In genomic region chr13:40770934-40771618, GRCh38 we compare ENCODE assay signal across 8 cellular contexts. TPM values are rescaled to one million over a fixed set of nuclear protein-coding genes. Genes with fewer than 3 reads are reported as not detected.
A peak's percentile ranks its signal among the peaks of the same experiment; 100 is the strongest.
DNase-seq lines count a peak whose midpoint lies in the region; ATAC-seq, FAIRE-seq and TF ChIP-seq lines count a peak whose summit lies in the region.

Gene MRPS31, minus strand, starts transcription at chr13:40771190. Its CDS starts 54 bp downstream, at chr13:40771136.

- CTCF ChIA-PET in HepG2 (lab: Yijun Ruan, JAX; ENCODE audit: low intra/inter-chr PET ratio, low total read pairs): no interaction called here

- no peaks in the 10 kb centered on the region; a peak in 1 of 5 replicates for H3K27me3 ChIP-seq in HepG2 (ENCODE audit: control insufficient read depth in 1 of 2, insufficient read depth in 2 of 2, low read length in 2 of 2)

- intact Hi-C loops in HepG2 (cut with micrococcal nuclease; ENCODE audit: unreplicated experiment): loop anchor here (2.0 to 5.0 kb wide), 2 partner anchors 16 to 104 kb away; partner anchors contain the start of gene FOXO1

- FAIRE-seq in HepG2 (lab: Jason Lieb, UNC): peak; percentile 95

- peak within 1 kb of the TSS; percentile 74 for H3K27ac ChIP-seq in HepG2 (ENCODE audit: extremely low read length, insufficient read depth, low read length)

- H3K36me3 ChIP-seq in HepG2 (replicated peaks in 1 of 2; ENCODE audit: control insufficient read depth in 1 of 2, insufficient read depth in 2 of 2, low read length in 2 of 2): peaks cover 0 to 7% of the 10 kb centered on the region in 2 experiments; a peak in 2 of 5 replicates

- no peaks in the 10 kb centered on the region for H4K20me1 ChIP-seq in HepG2 (ENCODE audit: insufficient read depth, low read length)

- TF ChIP-seq POLR2A in HepG2 (IDR thresholded peaks at IDR 0.05; ENCODE audit: insufficient read depth in 1 of 2, low read depth in 2 of 2, low read length in 2 of 2): peak; percentile 79 to 97

- H3K79me2 ChIP-seq in HepG2 (ENCODE audit: insufficient read depth, low read length): peaks cover 17% of the 10 kb centered on the region

- no peaks in the 10 kb centered on the region for H3K9me3 ChIP-seq in HepG2 (ENCODE audit: low read length)

- peak; percentile 44 for TF ChIP-seq CTCF in HepG2 (CRISPR knock-in tag; IDR thresholded peaks at IDR 0.05)

- POLR2A ChIA-PET in HepG2 (lab: Yijun Ruan, JAX): interaction anchor here (0.9 kb wide), 1 partner anchor 18 kb away, joined by 4 read pairs; the partner anchor contains the start of gene SLC25A15

- H3K9ac ChIP-seq in HepG2 (ENCODE audit: insufficient read depth, low read depth, low read length): peak within 1 kb of the TSS; percentile 92

- peak within 1 kb of the TSS; percentile 83 for H2AFZ ChIP-seq in HepG2 (ENCODE audit: low read length)

- under 1% methylated on average over 35 of the region's 52 CpGs for WGBS in HepG2 (ENCODE audit: low lambda C conversion rate)

- peak within 1 kb of the TSS; percentile 93 for H3K4me2 ChIP-seq in HepG2 (ENCODE audit: low read depth, low read length)

- in situ Hi-C loops in HepG2 (cut with HindIII; ENCODE audit: extremely low pct_ligation_motif_present, low pct_unique_long_range_greater_than_20kb): loop anchor here (10.0 kb wide), 1 partner anchor 236 kb away; no protein-coding TSS in a partner anchor

- peaks cover 53% of the 10 kb centered on the region for H3K4me1 ChIP-seq in HepG2 (ENCODE audit: insufficient read depth, low read length)

- BruUV-seq in HepG2 (replicated peaks; lab: Mats Ljungman, UMichigan): TSS peak; percentile 52

- H3K4me3 ChIP-seq in HepG2 (replicated peaks in 1 of 3; ENCODE audit: insufficient read depth in 1 of 3, low read depth in 2 of 3, low read length in 3 of 3): peak within 1 kb of the TSS; percentile 86 to 97 (median 94)

- TF ChIP-seq RAD21 in HepG2 (CRISPR knock-in tag; IDR thresholded peaks at IDR 0.05): peak; percentile 72

- TF ChIP-seq EP300 in HepG2 (IDR thresholded peaks at IDR 0.05; ENCODE audit: low read depth in 2 of 2, low read length in 2 of 2) (peak; percentile 50 to 73; a peak in 3 of 4 replicates), HepG2 (CRISPR knock-in tag; IDR thresholded peaks at IDR 0.05; ENCODE audit: borderline replicate concordance) (peak; percentile 48; the same call in 1 of the 2 replicates)

- ATAC-seq in GM19372 (IDR thresholded peaks at IDR 0.05; ENCODE audit: low read depth, unreplicated experiment): peak; percentile 97
- ATAC-seq in HG03558 (IDR thresholded peaks at IDR 0.05; ENCODE audit: extremely low read depth, unreplicated experiment): peak; percentile 91
- peak; percentile 99 for ATAC-seq in HepG2

- DNase-seq in C1 segment of cervical spinal cord (lab: John Stamatoyannopoulos, UW) (peak; percentile 46 to 95 (median 91)), NCI-H748 treated with DMSO at 0.1 percent for 48 hours (lab: John Stamatoyannopoulos, UW) (peak; percentile 79), dermis blood vessel endothelial cell (peak; percentile 96), HepG2 (ENCODE audit: low spot score) (peak; percentile 92)
- peak; percentile 95 to 96 for DNase-seq in activated CD4-positive, alpha-beta T cell treated with anti-CD3 and anti-CD28 coated beads, Interleukin-2, amount 50 U/mL, for 24 hours (ENCODE audit: low read depth in 1 of 2, low spot score in 1 of 2)
- DNase-seq in stimulated activated CD4-positive, alpha-beta T cell treated with anti-CD3 and anti-CD28 coated beads, Interleukin-4, amount 100 ng/mL, for 1 hour: peak; percentile 94

TF ChIP-seq in HepG2, 621 proteins besides CTCF, POLR2A, EP300 and RAD21 (continues in another document):
- 0 out of 2 replicates have a peak, but pooled peaks have one; percentile 82 for TF ChIP-seq ZNF224 (CRISPR knock-in tag; IDR thresholded peaks at IDR 0.05)
- TF ChIP-seq NFYC (CRISPR knock-in tag; IDR thresholded peaks at IDR 0.05): peak; percentile 57
- peak; percentile 69; the same call in 1 of the 2 replicates for TF ChIP-seq ZNF800 (CRISPR knock-in tag; IDR thresholded peaks at IDR 0.05)
- TF ChIP-seq RORA (CRISPR knock-in tag; IDR thresholded peaks at IDR 0.05): no peak
- TF ChIP-seq ZNF639 (CRISPR knock-in tag; conservative IDR thresholded peaks at IDR 0.05): peak; percentile 90
- peak; percentile 99 for TF ChIP-seq KDM3A (CRISPR knock-in tag; IDR thresholded peaks at IDR 0.05; ENCODE audit: low read depth)
- TF ChIP-seq TGIF2 (CRISPR knock-in tag; IDR thresholded peaks at IDR 0.05): peak; percentile 70
- TF ChIP-seq SP5 (CRISPR knock-in tag; IDR thresholded peaks at IDR 0.05; ENCODE audit: borderline replicate concordance, low read depth): peak; percentile 94
- peak; percentile 98 for TF ChIP-seq RXRA (CRISPR knock-in tag; IDR thresholded peaks at IDR 0.05)
- no peak; the same call in 1 of the 2 replicates for TF ChIP-seq ZNF891 (CRISPR knock-in tag; IDR thresholded peaks at IDR 0.05)
- no peak for TF ChIP-seq SP1 (IDR thresholded peaks at IDR 0.05)
- TF ChIP-seq SP1 (CRISPR knock-in tag; IDR thresholded peaks at IDR 0.05): peak; percentile 97

RNA-seq across cellular contexts. Expression of gene MRPS31, which starts in this region (rescaled TPM):
- total RNA-seq in dermis blood vessel endothelial cell (17.0 and 17.2 TPM in 2 replicates), HepG2 (2016; rRNA removed; fragmentation: Illumina TruSeq; extraction: Trizol) (34.1 and 43.5 TPM in 2 replicates)
- 16.8 and 19.4 TPM in 2 replicates for total RNA-seq in HepG2 (2016; cell fraction: cytosol; rRNA removed; fragmentation: Illumina TruSeq; extraction: Trizol; ENCODE audit: low read depth)
- total RNA-seq in HepG2 (2016; cell fraction: insoluble cytoplasmic fraction; rRNA removed; fragmentation: Illumina TruSeq; extraction: Trizol): 33.0 and 40.4 TPM in 2 replicates
- total RNA-seq in HepG2 (2016; cell fraction: membrane; rRNA removed; fragmentation: Illumina TruSeq; extraction: Trizol): 18.7 and 19.6 TPM in 2 replicates
- 23.7 and 27.9 TPM in 2 replicates for total RNA-seq in HepG2 (2016; cell fraction: nucleus; rRNA removed; fragmentation: Illumina TruSeq; extraction: Trizol)
- 20.4 and 23.7 TPM in 2 replicates for polyA plus RNA-seq in HepG2 (2011; rRNA removed)
- 11.8 and 14.3 TPM in 2 replicates for polyA plus RNA-seq in HepG2 (2011; cell fraction: cytosol; rRNA removed)
- polyA plus RNA-seq in HepG2 (2011; cell fraction: nucleus; rRNA removed): 13.6 and 19.3 TPM in 2 replicates
- 20.1 and 23.9 TPM in 2 replicates for polyA plus RNA-seq in HepG2 (2012)
- 15.7 and 16.2 TPM in 2 replicates for polyA plus RNA-seq in HepG2 (2016; cell fraction: cytosol; fragmentation: Illumina TruSeq; extraction: Trizol; ENCODE audit: low read depth)
- polyA plus RNA-seq in HepG2 (2016; cell fraction: insoluble cytoplasmic fraction; fragmentation: Illumina TruSeq; extraction: Trizol; ENCODE audit: low read depth): 41.7 and 42.1 TPM in 2 replicates
- 14.6 and 14.8 TPM in 2 replicates for polyA plus RNA-seq in HepG2 (2016; cell fraction: membrane; fragmentation: Illumina TruSeq; extraction: Trizol; ENCODE audit: low read depth)
- 33.3 and 34.6 TPM in 2 replicates for polyA plus RNA-seq in HepG2 (2016; cell fraction: nucleus; fragmentation: Illumina TruSeq; extraction: Trizol; ENCODE audit: insufficient read depth, low read depth)
- 4.6 and 5.6 TPM in 2 replicates for polyA minus RNA-seq in HepG2 (2011; rRNA and poly(A)+ RNA removed; ENCODE audit: low replicate concordance)
- polyA minus RNA-seq in HepG2 (2011; cell fraction: cytosol; rRNA and poly(A)+ RNA removed): 6.1 and 9.2 TPM in 2 replicates
- 23.2 and 39.9 TPM in 2 replicates for polyA minus RNA-seq in HepG2 (2011; cell fraction: nucleus; rRNA and poly(A)+ RNA removed)

Comparison
In these comparisons a context has a peak if more than half of its experiments do, and no peak if none do; other contexts are left out.
1. Peak in every context shown above with its lines: DNase-seq, ATAC-seq, H3K4me3 ChIP-seq and H3K27ac ChIP-seq.